13 cellular contexts compared by ENCODE assay signal in the genomic region with DNA sequence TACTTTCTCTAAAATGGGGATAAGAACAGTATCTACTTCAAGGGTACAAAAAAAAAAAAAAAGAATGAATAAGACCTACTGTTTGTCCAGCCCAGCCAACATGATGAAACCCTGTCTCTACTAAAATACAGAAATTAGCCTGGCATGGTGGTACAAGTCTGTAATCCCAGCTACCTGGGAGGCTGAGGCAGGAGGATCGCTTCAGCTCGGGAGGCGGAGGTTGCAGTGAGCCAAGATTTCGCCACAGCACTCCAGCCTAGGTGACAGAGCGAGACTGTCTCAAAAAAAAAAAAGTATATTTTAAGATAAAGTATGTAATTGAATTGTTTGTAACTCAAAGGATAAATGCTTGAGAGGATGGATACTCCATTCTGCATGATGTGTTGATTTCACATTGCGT. TPM values are rescaled to one million over a fixed set of nuclear protein-coding genes. Genes with fewer than 3 reads are reported as not detected.
DNase-seq lines count a peak whose midpoint lies in the region; ATAC-seq, FAIRE-seq and TF ChIP-seq lines count a peak whose summit lies in the region.
"Had no signal": no experiment of that assay in that cellular context is flagged by ENCODE, and none has a peak within 500 bp of the region (broad histone marks: within the 10 kb centered on the region; RNA-seq: fewer than 3 reads in every experiment).

No MANE protein-coding gene starts in this region.

- H3K79me2 ChIP-seq in KMS-11 (ENCODE audit: insufficient read depth, low read depth): peaks cover 42% of the 10 kb centered on the region; the same call in 1 of the 2 replicates

- H3K4me1 Mint-ChIP-seq in activated CD8-positive, alpha-beta memory T cell treated with anti-CD3 and anti-CD28 coated beads, Interleukin-2, amount 10 ng/mL, durations not matched to agents 7 days and 5 days: peaks cover 24% of the 10 kb centered on the region
- H3K4me1 Mint-ChIP-seq in neural crest cell: peaks cover 32% of the 10 kb centered on the region

- DNase-seq in activated CD8-positive, alpha-beta memory T cell treated with anti-CD3 and anti-CD28 coated beads, Interleukin-2, amount 10 ng/mL, durations not matched to agents 7 days and 5 days: no peak
- DNase-seq in activated CD8-positive, alpha-beta memory T cell treated with anti-CD3 and anti-CD28 coated beads for 24 hours: no peak
- DNase-seq in adipocyte (ENCODE audit: low read depth): no peak
- DNase-seq in neural crest cell (ENCODE audit: low read depth, low spot score): no peak
- DNase-seq in SW480 (ENCODE audit: low spot score): no peak
- DNase-seq in H54 (ENCODE audit: insufficient read length, low spot score): no peak
- DNase-seq: brain microvascular endothelial cell, lower lobe of right lung, MG63, NCI-H2029, SIG-M5 had no signal

- no peak overlapping the region for H3K27ac ChIP-seq in KMS-11
- H3K27ac ChIP-seq: brain microvascular endothelial cell had no signal

- H3K4me3 ChIP-seq in KMS-11 (IDR thresholded peaks at IDR 0.05; ENCODE audit: insufficient read depth, low read depth, low read length): no peak overlapping the region
- peak overlapping the region; percentile 92 for H3K4me3 ChIP-seq in adipocyte (ENCODE audit: low read length)

- H3K4me1 ChIP-seq in KMS-11 (ENCODE audit: low read depth, poor library complexity, severe bottlenecking) (peaks cover 22% of the 10 kb centered on the region), adipocyte (ENCODE audit: control insufficient read depth, insufficient read depth, low read length) (peaks cover 32% of the 10 kb centered on the region)

- FAIRE-seq in H54 (lab: Jason Lieb, UNC): no peak

- no peaks in the 10 kb centered on the region for H3K9me3 Mint-ChIP-seq in activated CD8-positive, alpha-beta memory T cell treated with anti-CD3 and anti-CD28 coated beads, Interleukin-2, amount 10 ng/mL, durations not matched to agents 7 days and 5 days (ENCODE audit: low read depth)
- H3K9me3 Mint-ChIP-seq in neural crest cell: no peaks in the 10 kb centered on the region

- CTCF ChIA-PET in activated CD8-positive, alpha-beta memory T cell treated with anti-CD3 and anti-CD28 coated beads, Interleukin-2, amount 10 ng/mL, durations not matched to agents 7 days and 5 days (lab: Charles Lee): interaction anchor here (3.3 kb wide), 1 partner anchor 37 kb away, joined by 16 read pairs; the partner anchor contains the start of gene SNRPC

- no peak overlapping the region for H3K27ac Mint-ChIP-seq in activated CD8-positive, alpha-beta memory T cell treated with anti-CD3 and anti-CD28 coated beads, Interleukin-2, amount 10 ng/mL, durations not matched to agents 7 days and 5 days
- H3K27ac Mint-ChIP-seq in neural crest cell (ENCODE audit: unreplicated experiment): no peak overlapping the region

- no peaks in the 10 kb centered on the region for H3K36me3 Mint-ChIP-seq in activated CD8-positive, alpha-beta memory T cell treated with anti-CD3 and anti-CD28 coated beads, Interleukin-2, amount 10 ng/mL, durations not matched to agents 7 days and 5 days
- no peaks in the 10 kb centered on the region for H3K36me3 Mint-ChIP-seq in neural crest cell (ENCODE audit: low read depth)

- H3K27me3 Mint-ChIP-seq in activated CD8-positive, alpha-beta memory T cell treated with anti-CD3 and anti-CD28 coated beads, Interleukin-2, amount 10 ng/mL, durations not matched to agents 7 days and 5 days: no peaks in the 10 kb centered on the region
- H3K27me3 Mint-ChIP-seq in neural crest cell (ENCODE audit: low read depth): no peaks in the 10 kb centered on the region

- TF ChIP-seq CTCF in KMS-11 (conservative IDR thresholded peaks at IDR 0.05; ENCODE audit: low read depth, low read length): no peak
- no peak for TF ChIP-seq CTCF in neural crest cell (conservative IDR thresholded peaks at IDR 0.05)

- no peaks in the 10 kb centered on the region for H3K9me3 ChIP-seq in adipocyte (ENCODE audit: control insufficient read depth, low read length)
- H3K9me3 ChIP-seq: lower lobe of right lung, MG63 had no signal

- TF ChIP-seq POLR2A in H54 (IDR thresholded peaks at IDR 0.05; ENCODE audit: low read depth, low read length): no peak

- H3K27me3 ChIP-seq in KMS-11 (ENCODE audit: insufficient read depth, low read depth) (no peaks in the 10 kb centered on the region), adipocyte (replicated peaks; ENCODE audit: control insufficient read depth, insufficient read depth, low read length) (no peaks in the 10 kb centered on the region)
- H3K27me3 ChIP-seq: brain microvascular endothelial cell, MG63 had no signal

- no peaks in the 10 kb centered on the region for H4K20me1 ChIP-seq in KMS-11 (ENCODE audit: insufficient read depth)

- no peak for ATAC-seq in activated CD8-positive, alpha-beta memory T cell treated with anti-CD3 and anti-CD28 coated beads, Interleukin-2, amount 10 ng/mL, durations not matched to agents 7 days and 5 days
- ATAC-seq in GM21529 (IDR thresholded peaks at IDR 0.05; ENCODE audit: unreplicated experiment): no peak

- no peak overlapping the region for H3K9ac ChIP-seq in KMS-11
- no peak overlapping the region for H3K9ac ChIP-seq in adipocyte (ENCODE audit: low read length)

- peak overlapping the region; percentile 26 for H3K4me3 Mint-ChIP-seq in activated CD8-positive, alpha-beta memory T cell treated with anti-CD3 and anti-CD28 coated beads, Interleukin-2, amount 10 ng/mL, durations not matched to agents 7 days and 5 days
- H3K4me3 Mint-ChIP-seq in neural crest cell: peak overlapping the region; percentile 99

- peak overlapping the region; percentile 57; the same call in 1 of the 2 replicates for H3K4me2 ChIP-seq in KMS-11

- no peak overlapping the region for H2AFZ ChIP-seq in KMS-11 (ENCODE audit: low read depth)

- H3K36me3 ChIP-seq in KMS-11 (ENCODE audit: insufficient read depth) (no peaks in the 10 kb centered on the region), adipocyte (ENCODE audit: control insufficient read depth, insufficient read depth, low read length, severe bottlenecking) (no peaks in the 10 kb centered on the region)
- H3K36me3 ChIP-seq: brain microvascular endothelial cell, lower lobe of right lung had no signal

RNA-seq across cellular contexts. Expression of gene BLTP3A, which starts 2.0 kb away (rescaled TPM):
- 10 to 100 TPM; 14.4 to 15.7 TPM for total RNA-seq in activated CD8-positive, alpha-beta memory T cell treated with anti-CD3 and anti-CD28 coated beads, Interleukin-2, amount 10 ng/mL, durations not matched to agents 7 days and 5 days
- 19.9 and 20.3 TPM in 2 replicates for total RNA-seq in neural crest cell

RNA-seq across cellular contexts. Expression of gene SNRPC, which starts 36.6 kb away (rescaled TPM):
- 100 to 1,000 TPM; 122 to 140 TPM for total RNA-seq in activated CD8-positive, alpha-beta memory T cell treated with anti-CD3 and anti-CD28 coated beads, Interleukin-2, amount 10 ng/mL, durations not matched to agents 7 days and 5 days
- total RNA-seq in neural crest cell: 200 and 207 TPM in 2 replicates
